12 cellular contexts compared by ENCODE assay signal in the genomic region with DNA sequence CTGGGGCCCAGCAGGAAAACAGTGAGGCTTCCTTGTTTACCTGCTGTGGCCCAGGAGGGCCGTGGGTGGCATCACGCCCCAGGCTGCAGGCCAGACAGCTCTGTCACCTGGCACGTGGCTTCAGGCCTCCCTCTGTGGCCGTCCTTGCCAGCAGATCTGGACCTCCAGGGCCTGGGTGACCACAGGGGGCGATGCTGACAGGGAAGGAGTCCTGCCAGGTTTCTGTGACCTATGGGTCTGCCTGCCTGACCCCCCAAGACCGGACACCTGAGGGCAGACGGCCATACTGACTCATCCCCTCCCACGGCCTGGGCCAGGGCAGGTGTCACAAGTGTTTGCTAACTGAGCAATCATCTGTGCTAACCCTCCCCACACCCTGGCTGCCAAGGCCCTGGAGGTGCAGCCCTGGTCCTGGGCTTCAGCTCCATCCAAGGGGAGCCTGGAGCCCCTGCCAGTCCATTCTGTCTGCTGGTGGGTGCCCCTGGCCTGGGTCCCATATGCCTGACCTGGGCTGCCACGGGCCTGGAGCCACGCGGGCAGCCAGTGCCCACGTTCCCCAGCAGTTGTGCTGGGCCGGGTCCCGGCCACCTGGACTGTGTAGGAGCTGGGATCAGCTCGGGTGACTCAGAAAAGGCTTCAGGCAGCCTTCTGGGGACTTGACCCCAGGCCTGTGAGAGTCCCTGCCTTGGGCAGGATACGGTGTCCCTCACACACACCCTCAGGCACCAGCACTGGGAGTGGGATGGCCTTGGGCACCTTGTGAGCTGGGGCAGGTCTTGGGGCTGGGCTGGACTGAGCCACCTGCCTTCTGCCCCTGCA. TPM values are rescaled to one million over a fixed set of nuclear protein-coding genes. Genes with fewer than 3 reads are reported as not detected.
A peak's percentile ranks its signal among the peaks of the same experiment; 100 is the strongest.
DNase-seq lines count a peak whose midpoint lies in the region; ATAC-seq and TF ChIP-seq lines count a peak whose summit lies in the region.
"Had no signal": no experiment of that assay in that cellular context is flagged by ENCODE, and none has a peak within 500 bp of the region (broad histone marks: within the 10 kb centered on the region; RNA-seq: fewer than 3 reads in every experiment).

No MANE protein-coding gene starts in this region.

- peak overlapping the region; percentile 26; the same call in 1 of the 2 replicates for H3K27ac ChIP-seq in WERI-Rb-1
- no peak overlapping the region for H3K27ac ChIP-seq in testis

- ATAC-seq in stimulated activated memory B cell treated with anti-CD40 and anti-IgM and Interleukin-4, amounts not matched to agents 10 μg/mL and 1 μg/mL and 100 μg/mL, for 72 hours, result no peak
- no peak for ATAC-seq in HG02884 (IDR thresholded peaks at IDR 0.05; ENCODE audit: unreplicated experiment)
- ATAC-seq in GM21381 (IDR thresholded peaks at IDR 0.05; ENCODE audit: unreplicated experiment), result no peak
- ATAC-seq: activated naive CD4-positive, alpha-beta T cell treated with anti-CD3 and anti-CD28 coated beads, Interleukin-2, amount 50 U/mL, for 72 hours; left colon had no signal

- no peaks in the 10 kb centered on the region for H3K9me3 ChIP-seq in WERI-Rb-1 (ENCODE audit: severe bottlenecking)
- no peaks in the 10 kb centered on the region for H3K9me3 ChIP-seq in testis

- no peaks in the 10 kb centered on the region for H3K27me3 Mint-ChIP-seq in activated naive CD4-positive, alpha-beta T cell treated with anti-CD3 and anti-CD28 coated beads for 36 hours (ENCODE audit: low read depth)
- peaks cover 0 to 12% (median 3%) of the 10 kb centered on the region in 3 donors for H3K27me3 Mint-ChIP-seq in immature natural killer cell (ENCODE audit: low read depth in 3 of 3)
- no peaks in the 10 kb centered on the region for H3K27me3 Mint-ChIP-seq in stimulated activated memory B cell treated with anti-CD40 and anti-IgM and Interleukin-4, amounts not matched to agents 10 μg/mL and 1 μg/mL and 100 μg/mL, for 72 hours

- H3K4me3 ChIP-seq in WERI-Rb-1 (ENCODE audit: low read depth, low read length) (no peak overlapping the region), testis (no peak overlapping the region)
- H3K4me3 ChIP-seq: skin epidermis had no signal

- WGBS in testis, 2 donors, result 42 to 56% methylated on average over 2 to 13 of the region's 16 CpGs

- H3K27me3 ChIP-seq in WERI-Rb-1 (ENCODE audit: insufficient read depth, low read depth, severe bottlenecking) (no peaks in the 10 kb centered on the region), testis (no peaks in the 10 kb centered on the region)

- peaks cover 21% of the 10 kb centered on the region for H3K4me1 Mint-ChIP-seq in activated naive CD4-positive, alpha-beta T cell treated with anti-CD3 and anti-CD28 coated beads for 36 hours (ENCODE audit: low read depth)
- peaks cover 13 to 26% of the 10 kb centered on the region in 2 donors for H3K4me1 Mint-ChIP-seq in immature natural killer cell
- H3K4me1 Mint-ChIP-seq in stimulated activated memory B cell treated with anti-CD40 and anti-IgM and Interleukin-4, amounts not matched to agents 10 μg/mL and 1 μg/mL and 100 μg/mL, for 72 hours, result peaks cover 24% of the 10 kb centered on the region

- intact Hi-C loops in activated naive CD4-positive, alpha-beta T cell treated with anti-CD3 and anti-CD28 coated beads for 36 hours (cut with micrococcal nuclease), result no loop called here
- intact Hi-C loops in testis (cut with DNase I; ENCODE audit: low total_unique reads), result no loop called here

- H3K27ac Mint-ChIP-seq in activated naive CD4-positive, alpha-beta T cell treated with anti-CD3 and anti-CD28 coated beads for 36 hours, result no peak overlapping the region
- H3K27ac Mint-ChIP-seq in immature natural killer cell, result peak overlapping the region in 2 of 6 donors; percentile 79
- H3K27ac Mint-ChIP-seq in stimulated activated memory B cell treated with anti-CD40 and anti-IgM and Interleukin-4, amounts not matched to agents 10 μg/mL and 1 μg/mL and 100 μg/mL, for 72 hours, result no peak overlapping the region

- DNase-seq in activated naive CD4-positive, alpha-beta T cell treated with anti-CD3 and anti-CD28 coated beads for 36 hours, result no peak
- DNase-seq in activated naive CD4-positive, alpha-beta T cell treated with anti-CD3 and anti-CD28 coated beads, Interleukin-2, amount 50 U/mL, for 16 hours, result no peak
- no peak for DNase-seq in WERI-Rb-1
- DNase-seq in immature natural killer cell, result no peak
- no peak for DNase-seq in testis
- DNase-seq: left colon, NCI-H510A had no signal

- peaks cover 50% of the 10 kb centered on the region for H3K36me3 ChIP-seq in WERI-Rb-1
- no peaks in the 10 kb centered on the region for H3K36me3 ChIP-seq in testis (ENCODE audit: low read depth, missing control alignments)

- CTCF ChIA-PET in activated naive CD4-positive, alpha-beta T cell treated with anti-CD3 and anti-CD28 coated beads for 36 hours (lab: Charles Lee), result no interaction called here

- H3K4me1 ChIP-seq in testis, result peaks cover 13% of the 10 kb centered on the region

- no peak for TF ChIP-seq POLR2A in testis (IDR thresholded peaks at IDR 0.05)

- H3K4me3 Mint-ChIP-seq in activated naive CD4-positive, alpha-beta T cell treated with anti-CD3 and anti-CD28 coated beads for 36 hours, result peak overlapping the region; percentile 24
- H3K4me3 Mint-ChIP-seq in immature natural killer cell, result peak overlapping the region in 3 of 5 donors; percentile 40 to 55 (median 52)
- H3K4me3 Mint-ChIP-seq in stimulated activated memory B cell treated with anti-CD40 and anti-IgM and Interleukin-4, amounts not matched to agents 10 μg/mL and 1 μg/mL and 100 μg/mL, for 72 hours, result peak overlapping the region; percentile 66

- TF ChIP-seq CTCF in WERI-Rb-1 (IDR thresholded peaks at IDR 0.05; ENCODE audit: low read depth, low read length) (no peak; the same call in 1 of the 2 replicates), testis (IDR thresholded peaks at IDR 0.05) (no peak)

- no peaks in the 10 kb centered on the region for H3K9me3 Mint-ChIP-seq in activated naive CD4-positive, alpha-beta T cell treated with anti-CD3 and anti-CD28 coated beads for 36 hours
- H3K9me3 Mint-ChIP-seq in immature natural killer cell, result no peaks in the 10 kb centered on the region
- H3K9me3 Mint-ChIP-seq in stimulated activated memory B cell treated with anti-CD40 and anti-IgM and Interleukin-4, amounts not matched to agents 10 μg/mL and 1 μg/mL and 100 μg/mL, for 72 hours, result no peaks in the 10 kb centered on the region
- H3K9me3 Mint-ChIP-seq: activated naive CD4-positive, alpha-beta T cell treated with anti-CD3 and anti-CD28 coated beads, Interleukin-2, amount 50 U/mL, for 72 hours had no signal

- peaks cover 4% of the 10 kb centered on the region for H3K36me3 Mint-ChIP-seq in activated naive CD4-positive, alpha-beta T cell treated with anti-CD3 and anti-CD28 coated beads for 36 hours (ENCODE audit: low read depth)
- peaks cover 4 to 8% (median 8%) of the 10 kb centered on the region in 3 donors for H3K36me3 Mint-ChIP-seq in immature natural killer cell
- peaks cover 23% of the 10 kb centered on the region for H3K36me3 Mint-ChIP-seq in stimulated activated memory B cell treated with anti-CD40 and anti-IgM and Interleukin-4, amounts not matched to agents 10 μg/mL and 1 μg/mL and 100 μg/mL, for 72 hours
- H3K36me3 Mint-ChIP-seq: activated naive CD4-positive, alpha-beta T cell treated with anti-CD3 and anti-CD28 coated beads, Interleukin-2, amount 50 U/mL, for 72 hours had no signal

RNA-seq across cellular contexts. Expression of a gene that starts 3.7 kb away (rescaled TPM):
- total RNA-seq in activated naive CD4-positive, alpha-beta T cell treated with anti-CD3 and anti-CD28 coated beads for 36 hours, result 10 to 100 TPM; 42.1 to 42.5 TPM
- polyA plus RNA-seq in immature natural killer cell, result 10 to 100 TPM; 40.6 to 57.7 (median 48.5) TPM
- total RNA-seq in testis, result 100 to 1,000 TPM; 205 to 249 TPM
- 149 TPM for polyA plus RNA-seq in testis (ENCODE audit: insufficient read depth, low read depth, low replicate concordance)

RNA-seq across cellular contexts. Expression of a gene that starts 8.6 kb away (rescaled TPM):
- total RNA-seq in activated naive CD4-positive, alpha-beta T cell treated with anti-CD3 and anti-CD28 coated beads for 36 hours, result 10 to 100 TPM; 20.7 TPM
- polyA plus RNA-seq in immature natural killer cell, result 100 to 1,000 TPM; 584 to 982 (median 652) TPM
- 1 to 10 TPM in 1 of 2 donors, under 1 TPM in 1; 0.31 to 1.4 TPM for total RNA-seq in testis
- 2.2 TPM for polyA plus RNA-seq in testis (ENCODE audit: insufficient read depth, low read depth, low replicate concordance)

RNA-seq across cellular contexts. Expression of a gene that starts 27.9 kb away (rescaled TPM):
- total RNA-seq in activated naive CD4-positive, alpha-beta T cell treated with anti-CD3 and anti-CD28 coated beads for 36 hours, result 1 to 10 TPM; 4.2 to 5.1 TPM
- polyA plus RNA-seq in immature natural killer cell (10 to 100 TPM; 28.8 to 63.6 (median 37.0) TPM), testis (ENCODE audit: insufficient read depth, low read depth, low replicate concordance) (5.4 TPM)
- 100 to 1,000 TPM in 1 of 2 donors, 10 to 100 TPM in 1; 98.5 to 104 TPM for total RNA-seq in testis

RNA-seq across cellular contexts. Expression of a gene that starts 37.2 kb away (rescaled TPM):
- 100 to 1,000 TPM; 160 to 161 TPM for total RNA-seq in activated naive CD4-positive, alpha-beta T cell treated with anti-CD3 and anti-CD28 coated beads for 36 hours
- 100 to 1,000 TPM; 513 to 682 (median 576) TPM for polyA plus RNA-seq in immature natural killer cell
- total RNA-seq in testis, result 1,000 to 10,000 TPM; 1,391 to 1,458 TPM
- polyA plus RNA-seq in testis (ENCODE audit: insufficient read depth, low read depth, low replicate concordance), result 870 TPM

RNA-seq across cellular contexts. Expression of a gene that starts 38.9 kb away (rescaled TPM):
- under 1 TPM; 0.24 to 0.37 TPM for total RNA-seq in activated naive CD4-positive, alpha-beta T cell treated with anti-CD3 and anti-CD28 coated beads for 36 hours
- polyA plus RNA-seq in immature natural killer cell (under 1 TPM in 1 of 3 donors, not detected in 2; 0.30 TPM), testis (ENCODE audit: insufficient read depth, low read depth, low replicate concordance) (1.6 TPM)
- 1 to 10 TPM; 2.2 to 2.3 TPM for total RNA-seq in testis

Comparison
In these comparisons a context has a peak if more than half of its experiments do, and no peak if none do; other contexts are left out.
1. RNA of a gene that starts 3.7 kb away (total RNA-seq): 205 to 249 TPM in testis; 42.1 to 42.5 TPM in activated naive CD4-positive, alpha-beta T cell treated with anti-CD3 and anti-CD28 coated beads for 36 hours; every median in the first group is over 4 times any median in the second.
2. RNA of a gene that starts 8.6 kb away (total RNA-seq): 20.7 TPM in activated naive CD4-positive, alpha-beta T cell treated with anti-CD3 and anti-CD28 coated beads for 36 hours; 0.31 to 1.4 TPM in testis; every median in the first group is over 4 times any median in the second.
3. RNA of a gene that starts 27.9 kb away (total RNA-seq): 98.5 to 104 TPM in testis; 4.2 to 5.1 TPM in activated naive CD4-positive, alpha-beta T cell treated with anti-CD3 and anti-CD28 coated beads for 36 hours; every median in the first group is over 10 times any median in the second.
4. Peak in every context shown above with its lines, with median percentiles within 50 percentile points of each other: H3K4me3 Mint-ChIP-seq.